ENCODE assay signal across 8 cellular contexts in the genomic region with DNA sequence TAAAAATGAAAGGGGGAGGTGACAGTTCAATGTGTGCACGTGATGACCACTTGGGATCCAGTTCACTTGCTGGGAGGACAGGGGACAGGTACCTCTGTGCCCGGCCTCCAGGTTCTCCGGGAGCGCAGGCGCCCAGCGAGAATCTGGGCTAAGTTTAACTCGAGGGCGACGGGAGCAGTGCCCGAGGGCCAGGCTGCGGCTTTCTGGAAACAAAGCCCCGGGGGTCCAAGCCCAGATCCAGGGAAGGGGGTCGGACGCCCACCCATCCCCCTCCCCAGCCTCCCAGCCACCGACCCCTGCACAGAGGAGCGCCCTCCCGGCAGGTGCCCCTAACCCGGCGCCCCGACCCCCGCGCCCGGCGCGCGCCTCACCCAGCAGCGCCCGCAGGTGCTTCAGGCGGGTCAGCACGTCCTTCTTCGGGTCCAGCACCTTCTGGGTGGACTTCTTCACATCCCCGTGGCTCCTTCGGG. TPM values are rescaled to one million over a fixed set of nuclear protein-coding genes. Genes with fewer than 3 reads are reported as not detected.
DNase-seq lines count a peak whose midpoint lies in the region; ATAC-seq and TF ChIP-seq lines count a peak whose summit lies in the region.

No MANE protein-coding gene starts in this region.

- H3K4me1 ChIP-seq in fibroblast of lung (ENCODE audit: control insufficient read depth, extremely low read depth, insufficient read depth, low read length) (no peaks in the 10 kb centered on the region), neuronal stem cell (ENCODE audit: control insufficient read depth in 2 of 2, insufficient read depth in 1 of 2, low read depth in 1 of 2, low read length in 2 of 2) (peaks cover 5 to 12% of the 10 kb centered on the region in 2 donors)

- no peak overlapping the region for H3K14ac ChIP-seq in neuronal stem cell (ENCODE audit: low read length)

- no peak for TF ChIP-seq CTCF in WERI-Rb-1 (IDR thresholded peaks at IDR 0.05; ENCODE audit: low read depth, low read length)
- TF ChIP-seq CTCF in fibroblast of lung (conservative IDR thresholded peaks at IDR 0.05 in 1 of 2, IDR thresholded peaks at IDR 0.05 in 1 of 2; ENCODE audit: low read depth in 1 of 2, low read length in 2 of 2) = no peak

- H4K8ac ChIP-seq in neuronal stem cell (ENCODE audit: low read depth, low read length) = no peak overlapping the region

- H3K27me3 ChIP-seq in WERI-Rb-1 (ENCODE audit: insufficient read depth, low read depth, severe bottlenecking) (no peaks in the 10 kb centered on the region), fibroblast of lung (ENCODE audit: control insufficient read depth, insufficient read depth, low read length) (no peaks in the 10 kb centered on the region), neuronal stem cell (ENCODE audit: control insufficient read depth in 3 of 3, insufficient read depth in 3 of 3, low read depth in 1 of 3, low read length in 3 of 3) (no peaks in the 10 kb centered on the region)

- H3K23ac ChIP-seq in neuronal stem cell (ENCODE audit: low read depth, low read length, poor library complexity) = peak overlapping the region; percentile 59

- H2BK12ac ChIP-seq in neuronal stem cell (ENCODE audit: low read length) = no peak overlapping the region

- no peaks in the 10 kb centered on the region for H3K9me3 ChIP-seq in WERI-Rb-1 (ENCODE audit: severe bottlenecking)
- H3K9me3 ChIP-seq in fibroblast of lung (ENCODE audit: control insufficient read depth, insufficient read depth, low read depth, low read length) = no peaks in the 10 kb centered on the region
- no peaks in the 10 kb centered on the region for H3K9me3 ChIP-seq in neuronal stem cell (replicated peaks in 1 of 2; ENCODE audit: control insufficient read depth in 2 of 2, insufficient read depth in 1 of 2, low read depth in 1 of 2, low read length in 2 of 2)

- H3K4me2 ChIP-seq in fibroblast of lung (ENCODE audit: extremely low read depth, insufficient read depth, low read length) (peak overlapping the region; percentile 77), neuronal stem cell (ENCODE audit: insufficient read depth, low read length, poor library complexity, severe bottlenecking) (peak overlapping the region; percentile 61)

- H3K36me3 ChIP-seq in WERI-Rb-1 (no peaks in the 10 kb centered on the region), fibroblast of lung (ENCODE audit: control insufficient read depth, insufficient read depth, low read length) (no peaks in the 10 kb centered on the region), neuronal stem cell (replicated peaks in 1 of 2; ENCODE audit: control insufficient read depth in 2 of 2, insufficient read depth in 2 of 2, low read length in 2 of 2) (peaks cover 0 to 2% of the 10 kb centered on the region in 2 donors)

- WGBS in neuronal stem cell (ENCODE audit: extremely low coverage in 2 of 2, insufficient read length in 2 of 2, insufficient replicate concordance in 1 of 2), 2 donors = no CpG with 5 or more reads among the region's 33 CpGs

- no peak overlapping the region for H2AK5ac ChIP-seq in neuronal stem cell (ENCODE audit: low read depth, low read length)

- peak overlapping the region; percentile 97 for H3K18ac ChIP-seq in neuronal stem cell (ENCODE audit: low read length)

- no peak overlapping the region for H3K4ac ChIP-seq in neuronal stem cell (ENCODE audit: low read length)

- no peak overlapping the region for H2BK120ac ChIP-seq in neuronal stem cell (ENCODE audit: low read depth, low read length)

- H3K79me2 ChIP-seq in fibroblast of lung (ENCODE audit: control insufficient read depth, insufficient read depth, low read length) = no peaks in the 10 kb centered on the region

- H3K9ac ChIP-seq in fibroblast of lung (ENCODE audit: insufficient read depth, low read length) (peak overlapping the region; percentile 66), neuronal stem cell (ENCODE audit: low read depth, low read length, poor library complexity) (peak overlapping the region; percentile 87)

- no peak overlapping the region for H2BK15ac ChIP-seq in neuronal stem cell (ENCODE audit: low read length)

- peak; percentile 20 to 25 for DNase-seq in stimulated activated CD4-positive, alpha-beta T cell treated with anti-CD3 and anti-CD28 coated beads, Interleukin-2, amount 100 ng/mL, for 24 hours
- DNase-seq in stimulated activated CD4-positive, alpha-beta T cell treated with anti-CD3 and anti-CD28 coated beads, Interleukin-2, amount 100 ng/mL, for 48 hours = no peak
- DNase-seq in WERI-Rb-1 = peak; percentile 11
- DNase-seq in fibroblast of lung (ENCODE audit: low read depth in 2 of 2) = peak in 1 of 2 donors; percentile 11
- no peak for DNase-seq in neuronal stem cell (ENCODE audit: low spot score)
- DNase-seq in epidermal melanocyte (ENCODE audit: insufficient read length, low spot score) = no peak
- DNase-seq in glomerular visceral epithelial cell (ENCODE audit: extremely low spot score) = no peak

- H3K27ac ChIP-seq in WERI-Rb-1 = peak overlapping the region; percentile 79
- no peak overlapping the region for H3K27ac ChIP-seq in fibroblast of lung (ENCODE audit: insufficient read depth, low read length)
- H3K27ac ChIP-seq in neuronal stem cell (replicated peaks; ENCODE audit: low read length) = peak overlapping the region; percentile 59

- ATAC-seq in HG03175 (IDR thresholded peaks at IDR 0.05; ENCODE audit: unreplicated experiment) = peak; percentile 4

- H2BK5ac ChIP-seq in neuronal stem cell (ENCODE audit: low read length) = no peak overlapping the region

- peaks cover 4% of the 10 kb centered on the region for H3K79me1 ChIP-seq in neuronal stem cell (ENCODE audit: low read depth, low read length)

- H4K91ac ChIP-seq in neuronal stem cell (ENCODE audit: low read depth, low read length, poor library complexity) = no peak overlapping the region

- H4K20me1 ChIP-seq in fibroblast of lung (ENCODE audit: control insufficient read depth, extremely low read depth, insufficient read depth, low read length) = no peaks in the 10 kb centered on the region

- peak overlapping the region; percentile 79 for H3K4me3 ChIP-seq in WERI-Rb-1 (ENCODE audit: low read depth, low read length)
- H3K4me3 ChIP-seq in fibroblast of lung (replicated peaks in 1 of 4; ENCODE audit: control extremely low read depth in 1 of 4, insufficient read depth in 1 of 4, low read depth in 3 of 4, low read length in 4 of 4) = peak overlapping the region; percentile 57 to 90 (median 62)
- H3K4me3 ChIP-seq in neuronal stem cell (ENCODE audit: low read length in 2 of 2) = peak overlapping the region; percentile 79 to 96

- H2AFZ ChIP-seq in fibroblast of lung (ENCODE audit: low read length) (peak overlapping the region; percentile 67), neuronal stem cell (ENCODE audit: low read length) (peak overlapping the region; percentile 95)

RNA-seq across cellular contexts. Expression of a gene that starts 0.4 kb away (rescaled TPM):
- total RNA-seq in fibroblast of lung = 7.6 and 9.5 TPM in 2 replicates
- 1.2 and 1.8 TPM in 2 replicates for polyA plus RNA-seq in fibroblast of lung
- polyA plus RNA-seq in fibroblast of lung (2012) = 1.4 and 1.5 TPM in 2 replicates
- 2.9 TPM in 2 replicates for polyA minus RNA-seq in fibroblast of lung (ENCODE audit: low replicate concordance)
- 6.5 TPM for polyA plus RNA-seq in neuronal stem cell (2013, experiment 1 of 2)
- polyA plus RNA-seq in neuronal stem cell (2013, experiment 2 of 2) = 6.5 TPM

Comparison
In these comparisons a context has a peak if more than half of its experiments do, and no peak if none do; other contexts are left out.
1. DNase-seq: peak in stimulated activated CD4-positive, alpha-beta T cell treated with anti-CD3 and anti-CD28 coated beads, Interleukin-2, amount 100 ng/mL, for 24 hours (2 of 2) and WERI-Rb-1 (single experiment); none in stimulated activated CD4-positive, alpha-beta T cell treated with anti-CD3 and anti-CD28 coated beads, Interleukin-2, amount 100 ng/mL, for 48 hours (0 of 2), neuronal stem cell (single experiment), epidermal melanocyte (single experiment) and glomerular visceral epithelial cell (single experiment).
2. Peak in every context shown above with its lines, with median percentiles within 50 percentile points of each other: H3K4me3 ChIP-seq.